26 cellular contexts compared by ENCODE assay signal in the genomic region with DNA sequence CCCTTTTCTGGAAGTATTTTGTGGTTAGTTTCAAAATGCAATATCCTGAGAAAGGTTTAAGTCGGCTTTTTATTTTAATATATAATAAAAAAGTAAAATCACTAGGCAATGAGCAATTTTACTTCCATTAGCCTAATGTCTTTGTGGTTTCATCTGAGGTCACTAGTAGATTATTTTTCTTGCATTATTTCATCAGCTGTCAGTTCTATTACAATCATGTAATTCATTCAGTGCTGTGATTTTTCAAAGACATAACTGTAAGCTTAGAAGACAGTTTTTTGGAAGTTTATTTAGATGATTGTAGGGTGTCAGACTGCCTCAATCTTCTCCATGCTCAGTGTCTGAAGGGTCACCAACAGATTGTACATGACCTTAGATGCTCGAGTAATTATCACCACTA.
"Had no signal": no experiment of that assay in that cellular context is flagged by ENCODE, and none has a peak within 500 bp of the region (broad histone marks: within the 10 kb centered on the region; RNA-seq: fewer than 3 reads in every experiment).

No MANE protein-coding gene starts in this region.

- DNase-seq: stimulated activated CD4-positive, alpha-beta T cell treated with anti-CD3 and anti-CD28 coated beads, Interleukin-2, amount 100 ng/mL, for 48 hours; stimulated activated CD4-positive, alpha-beta T cell treated with anti-CD3 and anti-CD28 coated beads, Interleukin-4, amount 100 ng/mL, for 1 hour; stimulated activated CD4-positive, alpha-beta T cell treated with anti-CD3 and anti-CD28 coated beads, Interleukin-4, amount 100 ng/mL, for 24 hours; stimulated activated CD4-positive, alpha-beta T cell treated with anti-CD3 and anti-CD28 coated beads, Interleukin-4, amount 100 ng/mL, for 4 hours; stimulated activated CD8-positive, alpha-beta memory T cell treated with anti-CD3 and anti-CD28 coated beads, Interleukin-4, amount 100 ng/mL, for 48 hours; stimulated activated naive B cell treated with anti-CD40 and anti-IgM and Interleukin-4, amounts not matched to agents 10 μg/mL and 1 μg/mL and 100 μg/mL, for 72 hours; stimulated activated naive CD4-positive, alpha-beta T cell; stimulated activated naive CD4-positive, alpha-beta T cell treated with Interleukin-2 at 50 U/mL for 16 hours; stimulated activated naive CD8-positive, alpha-beta T cell treated with anti-CD3 and anti-CD28 coated beads, Interleukin-15, amount 100 ng/mL, for 72 hours; stimulated activated naive CD8-positive, alpha-beta T cell treated with anti-CD3 and anti-CD28 coated beads, Interleukin-15, Interleukin-2, amounts not matched to agents 100 U/mL and 50 U/mL, for 24 hours; stomach; substantia nigra; testis; thyroid gland; tibial artery; transverse colon; trophoblast cell; upper lobe of left lung; upper lobe of right lung; uterus had no signal

- H3K36me3 ChIP-seq: stomach, suprapubic skin, thoracic aorta, thyroid gland, tibial artery, transverse colon, upper lobe of left lung, upper lobe of right lung, uterus, vagina had no signal

- H3K4me3 ChIP-seq: stomach, suprapubic skin, testis, thoracic aorta, thyroid gland, tibial artery, tibial nerve, transverse colon, upper lobe of left lung, upper lobe of right lung, uterus, vagina had no signal

- H3K4me1 ChIP-seq: suprapubic skin, tibial artery, upper lobe of left lung, upper lobe of right lung, uterus, vagina had no signal

- H3K27ac ChIP-seq: stomach, suprapubic skin, testis, thoracic aorta, thyroid gland, tibial artery, tibial nerve, transverse colon, upper lobe of left lung, upper lobe of right lung, uterus, vagina had no signal

- H3K27me3 ChIP-seq: stomach, suprapubic skin, testis, thyroid gland, tibial artery, tibial nerve, transverse colon, upper lobe of left lung, upper lobe of right lung, uterus, vagina had no signal

- H3K9me3 ChIP-seq: stomach, suprapubic skin, testis, thoracic aorta, thyroid gland, tibial artery, transverse colon, upper lobe of left lung, upper lobe of right lung, uterus, vagina had no signal

- ATAC-seq: stimulated activated effector memory CD8-positive, alpha-beta T cell treated with anti-CD3 and anti-CD28 coated beads, Interleukin-12 subunit alpha, Interleukin-12 subunit beta, amount 100 ng/mL, for 72 hours; stimulated activated memory B cell treated with anti-CD40 and anti-IgM and Interleukin-4, amounts not matched to agents 10 μg/mL and 1 μg/mL and 100 μg/mL, for 72 hours; stimulated activated naive B cell treated with anti-CD40 and anti-IgM and Interleukin-4, amounts not matched to agents 10 μg/mL and 1 μg/mL and 100 μg/mL, for 72 hours; stimulated activated naive CD8-positive, alpha-beta T cell treated with anti-CD3 and anti-CD28 coated beads, Interleukin-15, amount 100 ng/mL, for 72 hours; stimulated activated naive CD8-positive, alpha-beta T cell treated with anti-CD3 and anti-CD28 coated beads, Interleukin-15, Interleukin-2, amounts not matched to agents 100 U/mL and 50 U/mL, for 24 hours; upper lobe of right lung had no signal
